ENCODE assay signal across 8 cellular contexts in the genomic region with DNA sequence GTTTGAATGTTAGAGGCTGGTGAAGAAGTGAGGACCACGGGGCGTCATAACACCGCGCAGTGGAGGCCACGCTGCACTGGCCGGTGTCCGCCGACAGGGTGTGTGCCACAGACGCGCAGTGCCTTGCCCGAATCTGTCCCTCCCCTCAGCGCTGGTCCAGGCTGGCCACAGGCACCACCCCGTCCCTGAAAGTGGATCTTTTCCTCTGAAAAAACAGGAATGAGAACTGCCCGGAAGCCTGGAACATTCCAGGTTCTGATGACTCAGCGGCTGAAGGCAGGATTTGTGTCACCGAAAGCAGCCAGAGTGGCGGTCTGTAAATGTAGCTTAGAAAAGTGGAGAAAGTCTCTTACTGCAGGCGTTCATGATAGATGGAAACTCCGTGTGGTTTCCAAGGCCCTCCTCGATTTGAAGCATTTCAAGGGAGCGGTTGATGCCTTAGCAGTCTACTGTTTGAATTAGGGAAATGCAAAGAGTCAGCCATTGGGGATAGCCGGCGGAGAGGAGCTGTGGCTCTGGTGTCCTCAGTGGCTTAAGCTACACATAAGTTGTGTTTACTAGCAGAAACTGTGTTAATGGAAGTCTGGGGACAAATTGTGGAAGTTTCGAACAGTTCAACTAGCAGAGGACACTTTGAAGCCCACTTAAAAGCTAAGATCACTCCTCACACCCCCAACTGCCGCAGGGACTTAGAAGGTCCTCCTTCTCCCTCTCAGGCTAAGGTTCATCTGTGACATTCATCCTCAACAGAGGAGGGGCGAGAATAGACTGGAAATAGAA.
DNase-seq lines count a peak whose midpoint lies in the region; ATAC-seq and TF ChIP-seq lines count a peak whose summit lies in the region.

No MANE protein-coding gene starts in this region.

- TF ChIP-seq CTCF in thoracic aorta (IDR thresholded peaks at IDR 0.05): peak; percentile 88

- peak overlapping the region; percentile 96 to 97 for H3K27ac ChIP-seq in thoracic aorta

- peaks cover 24 to 45% of the 10 kb centered on the region in 2 donors for H3K4me1 ChIP-seq in thoracic aorta (ENCODE audit: control insufficient read depth in 1 of 2, low read depth in 2 of 2)

- DNase-seq in DMS79 (lab: John Stamatoyannopoulos, UW) (peak; percentile 54), HuH-7 (ENCODE audit: low spot score) (peak; percentile 56), SIG-M5 treated with dmso at 0.1 percent for 504 hours (lab: John Stamatoyannopoulos, UW; ENCODE audit: unreplicated experiment) (peak; percentile 92), glomerular visceral epithelial cell (ENCODE audit: extremely low spot score) (peak; percentile 97), occipital lobe (lab: John Stamatoyannopoulos, UW) (peak; percentile 79), thoracic aorta (ENCODE audit: low spot score) (peak; percentile 78)
- peak; percentile 53 to 70 (median 60) for DNase-seq in activated naive CD4-positive, alpha-beta T cell (lab: John Stamatoyannopoulos, UW)

- no peaks in the 10 kb centered on the region for H3K27me3 ChIP-seq in thoracic aorta (replicated peaks; ENCODE audit: insufficient read depth)

- H3K4me3 ChIP-seq in thoracic aorta: peak overlapping the region; percentile 65

- no peaks in the 10 kb centered on the region for H3K9me3 ChIP-seq in thoracic aorta

- ATAC-seq in GM21528 (IDR thresholded peaks at IDR 0.05; ENCODE audit: low FRiP score, unreplicated experiment) (peak; percentile 90), thoracic aorta (ENCODE audit: insufficient number of reproducible peaks, low FRiP score, low read depth) (peak; percentile 46)

- H3K36me3 ChIP-seq in thoracic aorta: no peaks in the 10 kb centered on the region

Comparison
In these comparisons a context has a peak if more than half of its experiments do, and no peak if none do; other contexts are left out.
1. Peak in every context shown above with its lines: DNase-seq, ATAC-seq, H3K4me3 ChIP-seq and H3K27ac ChIP-seq.